In genomic region chr17:50212121-50212843, GRCh38 we compare ENCODE assay signal across 15 cellular contexts. TPM values are rescaled to one million over a fixed set of nuclear protein-coding genes. Genes with fewer than 3 reads are reported as not detected.
DNase-seq lines count a peak whose midpoint lies in the region; ATAC-seq and TF ChIP-seq lines count a peak whose summit lies in the region.
"Had no signal": no experiment of that assay in that cellular context is flagged by ENCODE, and none has a peak within 500 bp of the region (broad histone marks: within the 10 kb centered on the region; RNA-seq: fewer than 3 reads in every experiment).

No MANE protein-coding gene starts in this region.

- peak overlapping the region; percentile 100 for H3K27ac ChIP-seq in AG04450 (ENCODE audit: low read depth, low read length)
- H3K27ac ChIP-seq: PC-9 had no signal

- peaks cover 26% of the 10 kb centered on the region for H3K4me1 Mint-ChIP-seq in stimulated activated effector memory CD8-positive, alpha-beta T cell treated with anti-CD3 and anti-CD28 coated beads, Interleukin-12 subunit alpha, Interleukin-12 subunit beta, amount 100 ng/mL, for 72 hours

- ATAC-seq in stimulated activated effector memory CD8-positive, alpha-beta T cell treated with anti-CD3 and anti-CD28 coated beads, Interleukin-12 subunit alpha, Interleukin-12 subunit beta, amount 100 ng/mL, for 72 hours = no peak

- no peaks in the 10 kb centered on the region for H3K9me3 Mint-ChIP-seq in stimulated activated effector memory CD8-positive, alpha-beta T cell treated with anti-CD3 and anti-CD28 coated beads, Interleukin-12 subunit alpha, Interleukin-12 subunit beta, amount 100 ng/mL, for 72 hours
- H3K9me3 Mint-ChIP-seq: activated naive CD4-positive, alpha-beta T cell treated with anti-CD3 and anti-CD28 coated beads for 36 hours; CD4-positive, CD25-positive, alpha-beta regulatory T cell; WTC11 had no signal

- H3K4me3 ChIP-seq in AG04450 (ENCODE audit: low read depth, low read length) = no peak overlapping the region
- H3K4me3 ChIP-seq in choroid plexus epithelial cell (ENCODE audit: low read depth, low read length) = no peak overlapping the region
- H3K4me3 ChIP-seq: PC-9 had no signal

- CTCF ChIA-PET in AG04450 (lab: Charles Lee) = interaction anchor here (0.8 to 1.6 kb wide), 3 partner anchors 11 to 57 kb away, joined by 5 to 6 read pairs (median 5); partner anchors contain the start of gene COL1A1

- H3K27me3 ChIP-seq in AG04450 (ENCODE audit: control insufficient read depth, insufficient read depth, low read length) = no peaks in the 10 kb centered on the region

- H3K4me3 Mint-ChIP-seq in stimulated activated effector memory CD8-positive, alpha-beta T cell treated with anti-CD3 and anti-CD28 coated beads, Interleukin-12 subunit alpha, Interleukin-12 subunit beta, amount 100 ng/mL, for 72 hours = no peak overlapping the region
- H3K4me3 Mint-ChIP-seq: activated naive CD4-positive, alpha-beta T cell treated with anti-CD3 and anti-CD28 coated beads for 36 hours; CD4-positive, CD25-positive, alpha-beta regulatory T cell; WTC11 had no signal

- H3K9me3 ChIP-seq in AG04450 (ENCODE audit: control insufficient read depth, insufficient read depth, low read length) = no peaks in the 10 kb centered on the region

- DNase-seq in AG04450 (ENCODE audit: low read depth, low spot score) (peak; percentile 81), HCEC 1CT (peak; percentile 83), choroid plexus epithelial cell (ENCODE audit: low read depth) (peak; percentile 59), myocyte (ENCODE audit: low read depth) (peak; percentile 70), iPS-NIHi11 (ENCODE audit: low spot score) (no peak), NCI-H510A treated with DMSO at 0.1 percent for 48 hours (lab: John Stamatoyannopoulos, UW) (no peak), pons (ENCODE audit: low spot score) (no peak)
- DNase-seq in stimulated activated effector memory CD8-positive, alpha-beta T cell treated with anti-CD3 and anti-CD28 coated beads, Interleukin-12 subunit alpha, Interleukin-12 subunit beta, amount 100 ng/mL, for 72 hours (ENCODE audit: low spot score in 2 of 2) = no peak
- DNase-seq: NCI-H1417 treated with DMSO at 0.1 percent for 48 hours, PC-9, substantia nigra had no signal

- TF ChIP-seq CTCF in AG04450 (IDR thresholded peaks at IDR 0.05; ENCODE audit: low read depth, low read length) (no peak), choroid plexus epithelial cell (conservative IDR thresholded peaks at IDR 0.05; ENCODE audit: low read depth, low read length) (no peak)

- no peaks in the 10 kb centered on the region for H3K36me3 Mint-ChIP-seq in stimulated activated effector memory CD8-positive, alpha-beta T cell treated with anti-CD3 and anti-CD28 coated beads, Interleukin-12 subunit alpha, Interleukin-12 subunit beta, amount 100 ng/mL, for 72 hours
- H3K36me3 Mint-ChIP-seq: CD4-positive, CD25-positive, alpha-beta regulatory T cell; WTC11 had no signal

- POLR2A ChIA-PET in AG04450 (lab: Yijun Ruan, JAX) = interaction anchor here (0.5 to 14.8 kb wide), 11 partner anchors 8 to 77 kb away, joined by 3 to 726 read pairs (median 5); partner anchors contain the start of genes COL1A1 and TMEM92

- H3K27ac Mint-ChIP-seq in stimulated activated effector memory CD8-positive, alpha-beta T cell treated with anti-CD3 and anti-CD28 coated beads, Interleukin-12 subunit alpha, Interleukin-12 subunit beta, amount 100 ng/mL, for 72 hours = no peak overlapping the region
- H3K27ac Mint-ChIP-seq: WTC11 had no signal

RNA-seq across cellular contexts. Expression of gene COL1A1, which starts 10.9 kb away (rescaled TPM):
- polyA plus RNA-seq in AG04450 (2011; rRNA removed) = 1,356 and 3,120 TPM in 2 replicates
- polyA minus RNA-seq in AG04450 (2011; rRNA and poly(A)+ RNA removed) = 2,155 and 4,267 TPM in 2 replicates
- 604 and 719 TPM in 2 replicates for total RNA-seq in myocyte
- 15,153 TPM for polyA plus RNA-seq in myocyte (2012)
- polyA plus RNA-seq: CD4-positive, CD25-positive, alpha-beta regulatory T cell had no signal

RNA-seq across cellular contexts. Expression of gene SGCA, which starts 46.5 kb away (rescaled TPM):
- 0.16 and 0.21 TPM in 2 replicates for polyA plus RNA-seq in AG04450 (2011; rRNA removed)
- not detected in 2 replicates for polyA minus RNA-seq in AG04450 (2011; rRNA and poly(A)+ RNA removed)
- total RNA-seq in myocyte = 428 and 447 TPM in 2 replicates
- polyA plus RNA-seq in myocyte (2012) = 303 TPM
- total RNA-seq: CD4-positive, CD25-positive, alpha-beta regulatory T cell; lung microvascular endothelial cell; PC-9 had no signal
- polyA plus RNA-seq: CD4-positive, CD25-positive, alpha-beta regulatory T cell had no signal

Comparison
In these comparisons a context has a peak if more than half of its experiments do, and no peak if none do; other contexts are left out.
1. DNase-seq: peak in AG04450 (single experiment), HCEC 1CT (single experiment), choroid plexus epithelial cell (single experiment) and myocyte (single experiment); none in iPS-NIHi11 (single experiment), stimulated activated effector memory CD8-positive, alpha-beta T cell treated with anti-CD3 and anti-CD28 coated beads, Interleukin-12 subunit alpha, Interleukin-12 subunit beta, amount 100 ng/mL, for 72 hours (0 of 2), NCI-H510A treated with DMSO at 0.1 percent for 48 hours (single experiment) and pons (single experiment).